ENCODE assay signal across 8 cellular contexts in the genomic region with DNA sequence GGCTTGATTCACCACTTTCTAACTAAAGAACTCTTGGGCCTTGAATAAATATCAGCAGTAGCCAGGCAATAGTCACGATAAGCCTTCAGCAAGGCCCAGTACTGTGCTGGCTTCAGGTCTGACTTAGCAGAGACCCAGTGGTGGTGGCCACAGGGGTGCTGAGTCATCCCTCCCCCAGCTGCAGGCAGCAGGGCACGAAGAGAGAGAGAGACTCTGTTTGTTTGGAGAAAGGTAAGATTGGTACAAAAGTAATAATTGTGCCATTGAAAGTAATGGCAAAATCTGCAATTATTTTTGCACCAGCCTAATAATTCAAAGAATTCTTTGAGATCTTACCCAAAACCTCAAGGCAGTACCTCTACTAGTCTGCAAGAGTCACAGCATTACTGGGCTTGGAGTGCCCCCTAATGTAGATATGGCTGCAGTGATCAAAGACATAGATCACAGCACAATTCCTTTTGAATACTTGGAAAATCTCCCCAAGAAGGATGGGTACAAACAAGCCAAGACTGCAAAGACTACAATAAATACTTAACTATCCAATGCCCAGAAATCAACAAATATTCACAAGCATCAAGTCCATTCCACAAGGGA.
DNase-seq lines count a peak whose midpoint lies in the region; ATAC-seq and TF ChIP-seq lines count a peak whose summit lies in the region.

No MANE protein-coding gene starts in this region.

- intact Hi-C loops in PC-3 (cut with micrococcal nuclease): loop anchor here (2.0 kb wide), 1 partner anchor 40 kb away; no protein-coding TSS in a partner anchor
- intact Hi-C loops in heart right ventricle (cut with DNase I): loop anchor here in 4 of 10 donors (10.0 kb wide), 1 partner anchor 140 kb away; no protein-coding TSS in a partner anchor
- intact Hi-C loops in CD4-positive, alpha-beta T cell (cut with DNase I, micrococcal nuclease): no loop called here

- H3K4me3 ChIP-seq in PC-3 (ENCODE audit: low read length) (no peak overlapping the region), heart right ventricle (no peak overlapping the region)

- no peak overlapping the region for H3K27ac Mint-ChIP-seq in CD4-positive, alpha-beta T cell

- POLR2A ChIA-PET in PC-3 (lab: Charles Lee; ENCODE audit: unreplicated experiment): no interaction called here
- POLR2A ChIA-PET in CD4-positive, alpha-beta T cell (lab: Charles Lee): no interaction called here

- DNase-seq in AML-193 (lab: John Stamatoyannopoulos, UW) (peak; percentile 21 to 46), PC-3 (peak; percentile 55), heart right ventricle (no peak), NCI-H2029 treated with DMSO at 0.1 percent for 48 hours (lab: John Stamatoyannopoulos, UW) (no peak), NCI-H1436 (lab: John Stamatoyannopoulos, UW) (no peak)
- no peak for DNase-seq in CD4-positive, alpha-beta T cell

- H3K9ac ChIP-seq in PC-3 (ENCODE audit: low read length): no peak overlapping the region

- H3K4me1 Mint-ChIP-seq in CD4-positive, alpha-beta T cell (ENCODE audit: low read depth): no peaks in the 10 kb centered on the region

- H3K27me3 Mint-ChIP-seq in CD4-positive, alpha-beta T cell: peaks cover 10% of the 10 kb centered on the region

- H3K4me3 Mint-ChIP-seq in CD4-positive, alpha-beta T cell: no peak overlapping the region

- peak overlapping the region; percentile 25; the same call in 1 of the 2 replicates for H2AFZ ChIP-seq in PC-3 (ENCODE audit: low read length)

- H3K9me3 Mint-ChIP-seq in CD4-positive, alpha-beta T cell: peaks cover 14% of the 10 kb centered on the region

- H3K27me3 ChIP-seq in PC-3 (ENCODE audit: low read length) (no peaks in the 10 kb centered on the region), heart right ventricle (no peaks in the 10 kb centered on the region)
- H3K27me3 ChIP-seq in CD4-positive, alpha-beta T cell (ENCODE audit: control insufficient read depth, insufficient read depth, low read length): peaks cover 4% of the 10 kb centered on the region

- CTCF ChIA-PET in PC-3 (lab: Charles Lee): no interaction called here
- CTCF ChIA-PET in CD4-positive, alpha-beta T cell (lab: Charles Lee): no interaction called here

- H3K36me3 Mint-ChIP-seq in CD4-positive, alpha-beta T cell (ENCODE audit: low read depth): no peaks in the 10 kb centered on the region

- no peak overlapping the region for H3K27ac ChIP-seq in PC-3 (ENCODE audit: low read length)
- no peak overlapping the region for H3K27ac ChIP-seq in heart right ventricle
- no peak overlapping the region for H3K27ac ChIP-seq in CD4-positive, alpha-beta T cell (ENCODE audit: low read depth, low read length)

- H3K4me2 ChIP-seq in PC-3 (ENCODE audit: low read length): 0 out of 2 replicates have a peak overlapping the region, but pooled peaks have one; percentile 29

- ATAC-seq in GM18520 (IDR thresholded peaks at IDR 0.05; ENCODE audit: unreplicated experiment) (peak; percentile 50), HG03025 (IDR thresholded peaks at IDR 0.05; ENCODE audit: low FRiP score, unreplicated experiment) (peak; percentile 33), PC-3 (peak; percentile 75), heart right ventricle (peak in 4 of 8 donors; percentile 44 to 65 (median 57))
- ATAC-seq in CD4-positive, alpha-beta T cell (ENCODE audit: poor library complexity): no peak

- no peaks in the 10 kb centered on the region for H3K79me2 ChIP-seq in PC-3 (ENCODE audit: low read length)

- BruUV-seq in PC-3 (replicated peaks; lab: Mats Ljungman, UMichigan): no TSS peak

- no peaks in the 10 kb centered on the region for H3K36me3 ChIP-seq in PC-3 (ENCODE audit: low read depth, low read length)
- no peaks in the 10 kb centered on the region for H3K36me3 ChIP-seq in heart right ventricle

- no peaks in the 10 kb centered on the region for H4K20me1 ChIP-seq in PC-3 (ENCODE audit: low read length)

- H3K4me1 ChIP-seq in PC-3 (ENCODE audit: insufficient read depth, low read length) (peaks cover 21% of the 10 kb centered on the region), heart right ventricle (peaks cover 0 to 8% (median 0%) of the 10 kb centered on the region in 9 donors)

- no peaks in the 10 kb centered on the region for H3K9me2 ChIP-seq in PC-3 (replicated peaks; ENCODE audit: low read length)

- H3F3A ChIP-seq in PC-3 (ENCODE audit: low read length, unreplicated experiment): no peaks in the 10 kb centered on the region

- H3K9me3 ChIP-seq in PC-3 (ENCODE audit: low read length): no peaks in the 10 kb centered on the region
- peaks cover 0 to 16% (median 0%) of the 10 kb centered on the region in 11 donors for H3K9me3 ChIP-seq in heart right ventricle
- peaks cover 12% of the 10 kb centered on the region for H3K9me3 ChIP-seq in CD4-positive, alpha-beta T cell (ENCODE audit: control insufficient read depth, low read length)

- TF ChIP-seq CTCF in PC-3 (conservative IDR thresholded peaks at IDR 0.05; ENCODE audit: low read depth, low read length) (peak; percentile 77), heart right ventricle (IDR thresholded peaks at IDR 0.05) (peak in 7 of 9 donors; percentile 16 to 56 (median 52))
- no peak for TF ChIP-seq CTCF in CD4-positive, alpha-beta T cell (IDR thresholded peaks at IDR 0.05)

- WGBS in heart right ventricle, 2 donors: 64 to 65% methylated on average over 2 of the region's 2 CpGs

Comparison
In these comparisons a context has a peak if more than half of its experiments do, and no peak if none do; other contexts are left out.
1. DNase-seq: peak in AML-193 (2 of 2) and PC-3 (single experiment); none in heart right ventricle (0 of 2), NCI-H2029 treated with DMSO at 0.1 percent for 48 hours (single experiment), NCI-H1436 (single experiment) and CD4-positive, alpha-beta T cell (0 of 10).